8 cellular contexts compared by ENCODE assay signal in genomic region chr9:133348763-133349573, GRCh38. TPM values are rescaled to one million over a fixed set of nuclear protein-coding genes. Genes with fewer than 3 reads are reported as not detected.
A peak's percentile ranks its signal among the peaks of the same experiment; 100 is the strongest.
DNase-seq lines count a peak whose midpoint lies in the region; ATAC-seq and TF ChIP-seq lines count a peak whose summit lies in the region.

No MANE protein-coding gene starts in this region.

- TF ChIP-seq CTCF in HFF-Myc (IDR thresholded peaks at IDR 0.05; ENCODE audit: low read depth, low read length, missing control alignments): no peak

- H3K4me3 Mint-ChIP-seq in activated CD8-positive, alpha-beta T cell treated with anti-CD3 and anti-CD28 coated beads, Interleukin-2, amount 10 ng/mL, durations not matched to agents 7 days and 5 days: peak overlapping the region; percentile 99
- H3K4me3 Mint-ChIP-seq in stimulated activated effector memory CD8-positive, alpha-beta T cell treated with anti-CD3 and anti-CD28 coated beads, Interleukin-12 subunit alpha, Interleukin-12 subunit beta, amount 100 ng/mL, for 72 hours: peak overlapping the region; percentile 99

- DNase-seq in HFF-Myc (ENCODE audit: extremely low read depth, low read depth) (no peak), iPS-NIHi11 (ENCODE audit: low spot score) (no peak), COR-L47 (lab: John Stamatoyannopoulos, UW) (no peak)
- no peak for DNase-seq in activated CD8-positive, alpha-beta T cell treated with anti-CD3 and anti-CD28 coated beads, Interleukin-2, amount 10 ng/mL, durations not matched to agents 7 days and 5 days
- no peak for DNase-seq in stimulated activated effector memory CD8-positive, alpha-beta T cell treated with anti-CD3 and anti-CD28 coated beads, Interleukin-12 subunit alpha, Interleukin-12 subunit beta, amount 100 ng/mL, for 72 hours (ENCODE audit: low spot score in 2 of 2)
- no peak for DNase-seq in stimulated activated CD8-positive, alpha-beta memory T cell treated with anti-CD3 and anti-CD28 coated beads, Interleukin-4, amount 100 ng/mL, for 48 hours

- no peaks in the 10 kb centered on the region for H3K9me3 Mint-ChIP-seq in activated CD8-positive, alpha-beta T cell treated with anti-CD3 and anti-CD28 coated beads, Interleukin-2, amount 10 ng/mL, durations not matched to agents 7 days and 5 days (ENCODE audit: insufficient read depth)
- no peaks in the 10 kb centered on the region for H3K9me3 Mint-ChIP-seq in stimulated activated effector memory CD8-positive, alpha-beta T cell treated with anti-CD3 and anti-CD28 coated beads, Interleukin-12 subunit alpha, Interleukin-12 subunit beta, amount 100 ng/mL, for 72 hours

- POLR2A ChIA-PET in activated CD8-positive, alpha-beta T cell treated with anti-CD3 and anti-CD28 coated beads, Interleukin-2, amount 10 ng/mL, durations not matched to agents 7 days and 5 days (lab: Charles Lee): interaction anchor here (1.0 to 9.1 kb wide), 14 partner anchors 7 to 232 kb away, joined by 3 to 192 read pairs (median 7); partner anchors contain the start of genes SLC2A6, STKLD1, SURF1 and SURF2

- H3K27ac Mint-ChIP-seq in activated CD8-positive, alpha-beta T cell treated with anti-CD3 and anti-CD28 coated beads, Interleukin-2, amount 10 ng/mL, durations not matched to agents 7 days and 5 days: peak overlapping the region; percentile 98
- peak overlapping the region; percentile 100 for H3K27ac Mint-ChIP-seq in stimulated activated effector memory CD8-positive, alpha-beta T cell treated with anti-CD3 and anti-CD28 coated beads, Interleukin-12 subunit alpha, Interleukin-12 subunit beta, amount 100 ng/mL, for 72 hours

- ATAC-seq in activated CD8-positive, alpha-beta T cell treated with anti-CD3 and anti-CD28 coated beads, Interleukin-2, amount 10 ng/mL, durations not matched to agents 7 days and 5 days: no peak
- ATAC-seq in stimulated activated effector memory CD8-positive, alpha-beta T cell treated with anti-CD3 and anti-CD28 coated beads, Interleukin-12 subunit alpha, Interleukin-12 subunit beta, amount 100 ng/mL, for 72 hours: no peak
- ATAC-seq in HG02678 (IDR thresholded peaks at IDR 0.05; ENCODE audit: unreplicated experiment): no peak

- CTCF ChIA-PET in activated CD8-positive, alpha-beta T cell treated with anti-CD3 and anti-CD28 coated beads, Interleukin-2, amount 10 ng/mL, durations not matched to agents 7 days and 5 days (lab: Charles Lee): interaction anchor here (0.7 to 2.1 kb wide), 6 partner anchors 9 to 162 kb away, joined by 3 to 13 read pairs (median 6); no protein-coding TSS in a partner anchor

- no peaks in the 10 kb centered on the region for H3K27me3 Mint-ChIP-seq in activated CD8-positive, alpha-beta T cell treated with anti-CD3 and anti-CD28 coated beads, Interleukin-2, amount 10 ng/mL, durations not matched to agents 7 days and 5 days (ENCODE audit: low read depth)

- H3K36me3 Mint-ChIP-seq in activated CD8-positive, alpha-beta T cell treated with anti-CD3 and anti-CD28 coated beads, Interleukin-2, amount 10 ng/mL, durations not matched to agents 7 days and 5 days (ENCODE audit: low read depth): peaks cover 62% of the 10 kb centered on the region
- H3K36me3 Mint-ChIP-seq in stimulated activated effector memory CD8-positive, alpha-beta T cell treated with anti-CD3 and anti-CD28 coated beads, Interleukin-12 subunit alpha, Interleukin-12 subunit beta, amount 100 ng/mL, for 72 hours: peaks cover 91% of the 10 kb centered on the region

- H3K4me1 Mint-ChIP-seq in activated CD8-positive, alpha-beta T cell treated with anti-CD3 and anti-CD28 coated beads, Interleukin-2, amount 10 ng/mL, durations not matched to agents 7 days and 5 days (ENCODE audit: low read depth): peaks cover 61% of the 10 kb centered on the region
- H3K4me1 Mint-ChIP-seq in stimulated activated effector memory CD8-positive, alpha-beta T cell treated with anti-CD3 and anti-CD28 coated beads, Interleukin-12 subunit alpha, Interleukin-12 subunit beta, amount 100 ng/mL, for 72 hours: peaks cover 53% of the 10 kb centered on the region

- peak overlapping the region; percentile 100 for H3K4me3 ChIP-seq in HFF-Myc (replicated peaks; ENCODE audit: low read depth, low read length)
- peak overlapping the region; percentile 97 for H3K4me3 ChIP-seq in iPS-11a (ENCODE audit: low read depth, low read length)

RNA-seq across cellular contexts. Expression of gene RPL7A, which starts 0.9 kb away (rescaled TPM):
- total RNA-seq in activated CD8-positive, alpha-beta T cell treated with anti-CD3 and anti-CD28 coated beads, Interleukin-2, amount 10 ng/mL, durations not matched to agents 7 days and 5 days: 1,000 to 10,000 TPM; 1,894 to 1,933 TPM

RNA-seq across cellular contexts. Expression of gene MED22, which starts 1.0 kb away (rescaled TPM):
- total RNA-seq in activated CD8-positive, alpha-beta T cell treated with anti-CD3 and anti-CD28 coated beads, Interleukin-2, amount 10 ng/mL, durations not matched to agents 7 days and 5 days: 10 to 100 TPM; 29.1 to 29.6 TPM

RNA-seq across cellular contexts. Expression of gene SURF1, which starts 7.3 kb away (rescaled TPM):
- 10 to 100 TPM; 37.4 to 39.1 TPM for total RNA-seq in activated CD8-positive, alpha-beta T cell treated with anti-CD3 and anti-CD28 coated beads, Interleukin-2, amount 10 ng/mL, durations not matched to agents 7 days and 5 days

RNA-seq across cellular contexts. Expression of gene SURF2, which starts 7.4 kb away (rescaled TPM):
- 10 to 100 TPM; 18.4 to 20.7 TPM for total RNA-seq in activated CD8-positive, alpha-beta T cell treated with anti-CD3 and anti-CD28 coated beads, Interleukin-2, amount 10 ng/mL, durations not matched to agents 7 days and 5 days

RNA-seq across cellular contexts. Expression of gene SURF6, which starts 13.0 kb away (rescaled TPM):
- 10 to 100 TPM; 20.1 to 21.4 TPM for total RNA-seq in activated CD8-positive, alpha-beta T cell treated with anti-CD3 and anti-CD28 coated beads, Interleukin-2, amount 10 ng/mL, durations not matched to agents 7 days and 5 days
